In the genomic region with DNA sequence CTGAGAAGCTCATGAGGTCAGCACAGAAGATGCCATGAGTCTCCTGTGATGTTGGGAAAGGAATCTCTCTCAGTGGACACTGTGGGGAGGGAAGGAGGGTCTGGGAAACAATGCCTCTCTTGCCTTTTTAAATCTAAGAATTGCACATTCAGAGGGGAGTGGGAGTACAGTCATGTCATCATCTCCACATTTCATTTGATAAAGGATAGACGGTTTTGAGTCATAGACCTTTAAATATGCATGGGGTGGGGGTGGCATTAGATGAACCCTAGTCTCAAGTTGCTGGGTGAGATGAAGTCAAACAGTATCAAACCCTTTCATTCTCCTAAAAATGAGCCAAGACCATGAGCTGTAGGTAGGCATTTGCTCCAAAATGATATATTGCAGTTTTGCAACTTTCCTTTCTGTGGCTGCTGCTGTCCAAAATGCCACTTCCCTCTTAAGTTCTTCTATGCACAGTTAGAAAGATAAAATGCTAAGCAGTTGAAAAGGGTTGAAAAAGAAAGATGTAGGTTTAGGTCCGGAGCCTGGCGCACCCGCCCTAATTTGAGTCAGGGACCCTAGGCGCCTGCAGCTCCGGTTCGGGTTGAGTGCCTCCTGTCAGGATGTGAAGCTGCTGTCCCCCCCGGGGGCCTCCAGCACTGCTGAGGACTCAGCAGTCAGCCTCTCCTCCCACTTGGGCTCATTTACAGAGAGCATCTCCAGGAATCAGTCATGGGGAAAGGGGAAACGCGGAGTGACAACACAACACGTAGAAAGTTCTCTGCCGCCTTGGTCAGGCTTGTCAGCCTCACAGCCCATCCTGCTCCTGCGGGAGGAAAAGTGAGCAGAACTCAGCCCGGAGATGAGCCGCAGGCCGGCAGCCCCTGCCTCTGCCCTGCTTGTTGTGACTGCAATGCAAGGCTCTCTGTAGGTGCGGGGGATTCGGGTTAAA, we compare ENCODE assay signal across 8 cellular contexts.
A peak's percentile ranks its signal among the peaks of the same experiment; 100 is the strongest.
DNase-seq lines count a peak whose midpoint lies in the region; ATAC-seq, FAIRE-seq and TF ChIP-seq lines count a peak whose summit lies in the region.

No MANE protein-coding gene starts in this region.

- no peaks in the 10 kb centered on the region for H3K36me3 Mint-ChIP-seq in activated CD8-positive, alpha-beta memory T cell treated with anti-CD3 and anti-CD28 coated beads, Interleukin-2, amount 10 ng/mL, durations not matched to agents 7 days and 5 days

- FAIRE-seq in GM18507 (lab: Jason Lieb, UNC) = peak; percentile 33

- H3K27ac ChIP-seq in Karpas-422 (ENCODE audit: low read length) = no peak overlapping the region
- peak overlapping the region; percentile 58 to 91 (median 86) for H3K27ac ChIP-seq in spleen
- H3K27ac ChIP-seq in RWPE1 = no peak overlapping the region

- H3K27ac Mint-ChIP-seq in activated CD8-positive, alpha-beta memory T cell treated with anti-CD3 and anti-CD28 coated beads, Interleukin-2, amount 10 ng/mL, durations not matched to agents 7 days and 5 days = peak overlapping the region; percentile 89

- H3K79me2 ChIP-seq in Karpas-422 (ENCODE audit: low read length) = no peaks in the 10 kb centered on the region

- H3K4me2 ChIP-seq in Karpas-422 (ENCODE audit: low read depth, low read length, poor library complexity, severe bottlenecking) = peak overlapping the region; percentile 48

- intact Hi-C loops in spleen (cut with DNase I; ENCODE audit: low total_unique reads) = no loop called here

- 7 to 29% (median 19%) methylated on average over 14 to 18 of the region's 18 CpGs for WGBS in spleen, 5 donors

- no peaks in the 10 kb centered on the region for H3K36me3 ChIP-seq in Karpas-422 (ENCODE audit: insufficient read depth, low read length)
- no peaks in the 10 kb centered on the region for H3K36me3 ChIP-seq in spleen

- H3K4me3 Mint-ChIP-seq in activated CD8-positive, alpha-beta memory T cell treated with anti-CD3 and anti-CD28 coated beads, Interleukin-2, amount 10 ng/mL, durations not matched to agents 7 days and 5 days = peak overlapping the region; percentile 77

- DNase-seq in GM18507 (ENCODE audit: extremely low spot score, insufficient read length, low read depth) (peak; percentile 18), Karpas-422 (no peak), germinal center (ENCODE audit: low spot score) (peak; percentile 27), spleen (peak; percentile 90), NCI-H2227 treated with DMSO at 0.1 percent for 48 hours (lab: John Stamatoyannopoulos, UW) (no peak), inferior parietal cortex (ENCODE audit: extremely low spot score) (no peak), RWPE1 (ENCODE audit: low spot score) (no peak)
- DNase-seq in activated CD8-positive, alpha-beta memory T cell treated with anti-CD3 and anti-CD28 coated beads, Interleukin-2, amount 10 ng/mL, durations not matched to agents 7 days and 5 days = peak; percentile 65

- H3K27me3 ChIP-seq in Karpas-422 (ENCODE audit: low read length) = no peaks in the 10 kb centered on the region
- no peaks in the 10 kb centered on the region for H3K27me3 ChIP-seq in spleen (replicated peaks in 1 of 7)

- H3K4me1 ChIP-seq in Karpas-422 (ENCODE audit: low read length) (peaks cover 10% of the 10 kb centered on the region), spleen (peaks cover 0 to 59% (median 34%) of the 10 kb centered on the region in 6 donors)

- CTCF ChIA-PET in activated CD8-positive, alpha-beta memory T cell treated with anti-CD3 and anti-CD28 coated beads, Interleukin-2, amount 10 ng/mL, durations not matched to agents 7 days and 5 days (lab: Charles Lee) = no interaction called here
- CTCF ChIA-PET in RWPE1 (lab: Yijun Ruan, JAX) = no interaction called here

- H3K9me3 Mint-ChIP-seq in activated CD8-positive, alpha-beta memory T cell treated with anti-CD3 and anti-CD28 coated beads, Interleukin-2, amount 10 ng/mL, durations not matched to agents 7 days and 5 days (ENCODE audit: low read depth) = no peaks in the 10 kb centered on the region

- peak overlapping the region; percentile 37 for H3K9ac ChIP-seq in Karpas-422 (ENCODE audit: low read length)

- H3K9me3 ChIP-seq in Karpas-422 (ENCODE audit: low read length) = no peaks in the 10 kb centered on the region
- H3K9me3 ChIP-seq in spleen = no peaks in the 10 kb centered on the region

- H3K4me3 ChIP-seq in Karpas-422 (ENCODE audit: low read length) (peak overlapping the region; percentile 46; the same call in 1 of the 2 replicates), spleen (peak overlapping the region; percentile 0 to 65 (median 35))

- ATAC-seq in activated CD8-positive, alpha-beta memory T cell treated with anti-CD3 and anti-CD28 coated beads, Interleukin-2, amount 10 ng/mL, durations not matched to agents 7 days and 5 days = peak; percentile 77

- peak overlapping the region; percentile 41; the same call in 1 of the 2 replicates for H2AFZ ChIP-seq in Karpas-422 (ENCODE audit: low read length)

- no peaks in the 10 kb centered on the region for H3K27me3 Mint-ChIP-seq in activated CD8-positive, alpha-beta memory T cell treated with anti-CD3 and anti-CD28 coated beads, Interleukin-2, amount 10 ng/mL, durations not matched to agents 7 days and 5 days

- POLR2A ChIA-PET in RWPE1 (lab: Yijun Ruan, JAX; ENCODE audit: low non-redundant PET) = no interaction called here

- no peaks in the 10 kb centered on the region for H4K20me1 ChIP-seq in Karpas-422 (ENCODE audit: insufficient read depth, low read depth, low read length)

- peaks cover 37% of the 10 kb centered on the region for H3K4me1 Mint-ChIP-seq in activated CD8-positive, alpha-beta memory T cell treated with anti-CD3 and anti-CD28 coated beads, Interleukin-2, amount 10 ng/mL, durations not matched to agents 7 days and 5 days

- TF ChIP-seq CTCF in spleen (IDR thresholded peaks at IDR 0.05 in 8 of 11, conservative IDR thresholded peaks at IDR 0.05 in 3 of 11) (no peak), RWPE1 (conservative IDR thresholded peaks at IDR 0.05; ENCODE audit: low read depth) (no peak)

- no peak for TF ChIP-seq POLR2A in spleen (IDR thresholded peaks at IDR 0.05)

- no peaks in the 10 kb centered on the region for H3K9me2 ChIP-seq in Karpas-422 (replicated peaks; ENCODE audit: insufficient read depth, low read length)

Comparison
In these comparisons a context has a peak if more than half of its experiments do, and no peak if none do; other contexts are left out.
1. DNase-seq: peak in GM18507 (single experiment), activated CD8-positive, alpha-beta memory T cell treated with anti-CD3 and anti-CD28 coated beads, Interleukin-2, amount 10 ng/mL, durations not matched to agents 7 days and 5 days (single experiment), germinal center (single experiment) and spleen (single experiment); none in Karpas-422 (single experiment), NCI-H2227 treated with DMSO at 0.1 percent for 48 hours (single experiment), inferior parietal cortex (single experiment) and RWPE1 (single experiment).
2. H3K27ac ChIP-seq: peak in spleen (8 of 8); none in Karpas-422 (single experiment) and RWPE1 (single experiment).